9 cellular contexts compared by ENCODE assay signal in the genomic region with DNA sequence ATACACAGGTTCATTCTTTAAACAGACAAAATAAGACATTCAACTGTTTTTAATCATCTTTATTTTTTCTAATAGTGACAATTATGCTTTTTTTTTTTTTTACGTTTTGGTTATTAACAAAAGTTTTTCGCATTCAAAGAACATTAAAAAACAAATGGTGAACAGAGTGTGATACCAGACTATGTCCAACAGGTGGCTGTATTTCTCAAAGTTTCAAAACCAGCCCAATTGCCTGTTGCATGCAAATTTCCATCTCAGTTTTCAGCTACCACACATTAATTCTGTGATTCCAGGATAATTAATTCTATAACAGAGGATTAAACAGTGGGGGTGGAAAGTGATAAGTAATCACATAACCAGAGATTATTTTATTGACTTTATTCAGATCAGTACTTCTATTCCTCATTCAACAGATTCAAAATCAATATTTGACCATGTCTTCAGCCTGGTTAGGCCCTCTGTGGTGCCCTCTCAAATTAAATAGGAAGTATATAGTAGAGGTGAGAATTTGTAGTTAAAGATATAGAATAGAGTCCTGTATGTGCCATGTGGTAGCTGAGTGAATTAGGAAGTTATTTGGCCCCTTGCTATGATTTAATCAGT.
A peak's percentile ranks its signal among the peaks of the same experiment; 100 is the strongest.
DNase-seq lines count a peak whose midpoint lies in the region; ATAC-seq and TF ChIP-seq lines count a peak whose summit lies in the region.
"Had no signal": no experiment of that assay in that cellular context is flagged by ENCODE, and none has a peak within 500 bp of the region (broad histone marks: within the 10 kb centered on the region; RNA-seq: fewer than 3 reads in every experiment).

No MANE protein-coding gene starts in this region.

- H3K4me3 ChIP-seq in SK-N-SH (ENCODE audit: low read depth in 2 of 2, low read length in 1 of 2) (no peak overlapping the region), testis (no peak overlapping the region)
- H3K4me3 ChIP-seq: skin epidermis had no signal

- no peaks in the 10 kb centered on the region for H3K36me3 Mint-ChIP-seq in activated T-cell treated with anti-CD3 and anti-CD28 coated beads, Interleukin-2, amount 50 U/mL, for 4 hours (ENCODE audit: insufficient read depth)

- H3K27me3 ChIP-seq in SK-N-SH (ENCODE audit: insufficient read depth), result no peaks in the 10 kb centered on the region
- H3K27me3 ChIP-seq in testis, result no peaks in the 10 kb centered on the region

- TF ChIP-seq POLR2A in testis (IDR thresholded peaks at IDR 0.05), result no peak

- POLR2A ChIA-PET in SK-N-SH (lab: Yijun Ruan, JAX), result no interaction called here

- H3K27ac ChIP-seq in SK-N-SH (ENCODE audit: low read depth in 2 of 2, low read length in 1 of 2), result no peak overlapping the region
- no peak overlapping the region for H3K27ac ChIP-seq in testis
- H3K27ac ChIP-seq: skin epidermis had no signal

- peaks cover 11% of the 10 kb centered on the region for H3K9me3 Mint-ChIP-seq in activated T-cell treated with anti-CD3 and anti-CD28 coated beads, Interleukin-2, amount 50 U/mL, for 4 hours

- H4K20me1 ChIP-seq in SK-N-SH (ENCODE audit: insufficient read depth), result no peaks in the 10 kb centered on the region

- H3K9me2 ChIP-seq in SK-N-SH, result no peaks in the 10 kb centered on the region

- CTCF ChIA-PET in SK-N-SH (lab: Yijun Ruan, JAX), result interaction anchor here (0.6 to 2.8 kb wide), 32 partner anchors 8 to 944 kb away, joined by 3 to 73 read pairs (median 4); no protein-coding TSS in a partner anchor

- H3K9ac ChIP-seq in SK-N-SH, result no peak overlapping the region

- no peak overlapping the region for H2AFZ ChIP-seq in SK-N-SH (ENCODE audit: low read depth)

- H3K9me3 ChIP-seq in SK-N-SH (0 out of 2 replicates have a peak, but pooled peaks cover 8% of the 10 kb centered on the region), testis (no peaks in the 10 kb centered on the region)

- ATAC-seq in GM19351 (IDR thresholded peaks at IDR 0.05; ENCODE audit: unreplicated experiment), result peak; percentile 96
- peak; percentile 81 for ATAC-seq in HG03432 (IDR thresholded peaks at IDR 0.05; ENCODE audit: unreplicated experiment)
- ATAC-seq in activated T-cell treated with anti-CD3 and anti-CD28 coated beads, Interleukin-2, amount 50 U/mL, for 4 hours, result no peak

- no peaks in the 10 kb centered on the region for H3K4me1 ChIP-seq in SK-N-SH (ENCODE audit: control insufficient read depth in 1 of 2, insufficient read depth in 2 of 2, low read depth in 1 of 2, low read length in 1 of 2)
- H3K4me1 ChIP-seq in testis, result no peaks in the 10 kb centered on the region

- H3K4me1 Mint-ChIP-seq in activated T-cell treated with anti-CD3 and anti-CD28 coated beads, Interleukin-2, amount 50 U/mL, for 4 hours (ENCODE audit: low read depth), result no peaks in the 10 kb centered on the region

- no peak overlapping the region for H3K4me2 ChIP-seq in SK-N-SH

- H3K27me3 Mint-ChIP-seq in activated T-cell treated with anti-CD3 and anti-CD28 coated beads, Interleukin-2, amount 50 U/mL, for 4 hours (ENCODE audit: low read depth), result peaks cover 6% of the 10 kb centered on the region

- H3K36me3 ChIP-seq in SK-N-SH (replicated peaks in 1 of 2; ENCODE audit: control insufficient read depth in 1 of 2, insufficient read depth in 2 of 2, low read length in 1 of 2), result peaks cover 0 to 7% of the 10 kb centered on the region in 2 experiments
- no peaks in the 10 kb centered on the region for H3K36me3 ChIP-seq in testis (ENCODE audit: low read depth, missing control alignments)

- DNase-seq in DMS53 (lab: John Stamatoyannopoulos, UW) (peak; percentile 45), SK-N-SH (peak; percentile 36), glomerular endothelial cell (ENCODE audit: extremely low read depth, low read depth, low spot score) (peak; percentile 22), testis (no peak), GDM1 (lab: John Stamatoyannopoulos, UW) (no peak)
- no peak for DNase-seq in activated T-cell treated with anti-CD3 and anti-CD28 coated beads, Interleukin-2, amount 50 U/mL, for 4 hours

- no peaks in the 10 kb centered on the region for H3K79me2 ChIP-seq in SK-N-SH (ENCODE audit: insufficient read depth)

- TF ChIP-seq CTCF in SK-N-SH (IDR thresholded peaks at IDR 0.05) (peak; percentile 81), testis (IDR thresholded peaks at IDR 0.05) (peak; percentile 54 to 69 (median 60))

- H3K4me3 Mint-ChIP-seq in activated T-cell treated with anti-CD3 and anti-CD28 coated beads, Interleukin-2, amount 50 U/mL, for 4 hours, result no peak overlapping the region

- H3F3A ChIP-seq in SK-N-SH (replicated peaks; ENCODE audit: insufficient read depth), result no peaks in the 10 kb centered on the region

- intact Hi-C loops in testis (cut with DNase I; ENCODE audit: low total_unique reads), result no loop called here

- no peak for TF ChIP-seq EP300 in SK-N-SH (IDR thresholded peaks at IDR 0.05; ENCODE audit: borderline replicate concordance in 1 of 2, low read depth in 1 of 2, low read length in 1 of 2)

- TF ChIP-seq RAD21 in SK-N-SH (IDR thresholded peaks at IDR 0.05; ENCODE audit: low read length), result peak; percentile 85

- 5% methylated on average over 2 of the region's 2 CpGs for WGBS in SK-N-SH (ENCODE audit: low lambda C conversion rate)
- 33 to 44% methylated on average over 2 of the region's 2 CpGs for WGBS in testis, 2 donors

TF ChIP-seq in SK-N-SH, 30 proteins besides CTCF, POLR2A, EP300 and RAD21:
- TF ChIP-seq YY1 (IDR thresholded peaks at IDR 0.05; ENCODE audit: low read depth) (no peak), NRF1 (IDR thresholded peaks at IDR 0.05; ENCODE audit: low read depth, low read length) (no peak), ELF1 (IDR thresholded peaks at IDR 0.05) (no peak), RFX5 (IDR thresholded peaks at IDR 0.05; ENCODE audit: low read length) (no peak), GABPA (IDR thresholded peaks at IDR 0.05; ENCODE audit: low read depth) (no peak), MXI1 (IDR thresholded peaks at IDR 0.05; ENCODE audit: low read depth, low read length) (no peak), SMC3 (IDR thresholded peaks at IDR 0.05; ENCODE audit: low read depth, low read length) (peak; percentile 72)
TF ChIP-seq in SK-N-SH: peak in this region for 1.

Comparison
In these comparisons a context has a peak if more than half of its experiments do, and no peak if none do; other contexts are left out.
1. DNase-seq: peak in DMS53 (single experiment), SK-N-SH (single experiment) and glomerular endothelial cell (single experiment); none in testis (single experiment), GDM1 (single experiment) and activated T-cell treated with anti-CD3 and anti-CD28 coated beads, Interleukin-2, amount 50 U/mL, for 4 hours (single experiment).
2. ATAC-seq: peak in GM19351 (single experiment) and HG03432 (single experiment); none in activated T-cell treated with anti-CD3 and anti-CD28 coated beads, Interleukin-2, amount 50 U/mL, for 4 hours (0 of 2).